Comparison of ENCODE assay signal across 14 cellular contexts in genomic region chr3:10169000-10169496, GRCh38. TPM values are rescaled to one million over a fixed set of nuclear protein-coding genes. Genes with fewer than 3 reads are reported as not detected.
A peak's percentile ranks its signal among the peaks of the same experiment; 100 is the strongest.
DNase-seq lines count a peak whose midpoint lies in the region; TF ChIP-seq lines count a peak whose summit lies in the region.
"Had no signal": no experiment of that assay in that cellular context is flagged by ENCODE, and none has a peak within 500 bp of the region (broad histone marks: within the 10 kb centered on the region; RNA-seq: fewer than 3 reads in every experiment).

No MANE protein-coding gene starts in this region.

- POLR2A ChIA-PET in PC-9 (lab: Charles Lee; ENCODE audit: unreplicated experiment) = no interaction called here

- peaks cover 14 to 21% of the 10 kb centered on the region in 2 experiments for H3K9me3 Mint-ChIP-seq in H9

- peaks cover 5% of the 10 kb centered on the region for H3K23me2 ChIP-seq in H9 (ENCODE audit: insufficient read length, low read depth, low read length, poor library complexity, severe bottlenecking)

- no peak overlapping the region for H4K5ac ChIP-seq in H9 (ENCODE audit: insufficient read length, low read depth, low read length)

- H3K9me2 ChIP-seq in PC-9 (ENCODE audit: insufficient read depth) = no peaks in the 10 kb centered on the region

- H2BK5ac ChIP-seq in H9 (ENCODE audit: insufficient read length, low read length) = no peak overlapping the region

- H4K20me1 ChIP-seq in H9 (ENCODE audit: control insufficient read depth, insufficient read depth, insufficient read length) (no peaks in the 10 kb centered on the region), PC-9 (ENCODE audit: insufficient read depth) (no peaks in the 10 kb centered on the region; the same call in 1 of the 2 replicates)

- H3K23ac ChIP-seq in H9 (ENCODE audit: insufficient read length, low read depth, low read length) = no peak overlapping the region

- H3K4ac ChIP-seq in H9 (ENCODE audit: low read depth, low read length) = no peak overlapping the region

- no peak overlapping the region for H3K27ac Mint-ChIP-seq in H9

- TF ChIP-seq POLR2A in erythroblast (IDR thresholded peaks at IDR 0.05; ENCODE audit: low read length) = no peak

- no peak overlapping the region for H2AK5ac ChIP-seq in H9 (ENCODE audit: insufficient read length, low read length)

- H3K4me3 Mint-ChIP-seq in H9 = no peak overlapping the region

- no peak overlapping the region for H3K27ac ChIP-seq in 22Rv1
- no peak overlapping the region for H3K27ac ChIP-seq in H9 (ENCODE audit: insufficient read length, low read depth, low read length)
- H3K27ac ChIP-seq in PC-9 = peak overlapping the region; percentile 37

- H3F3A ChIP-seq in PC-9 (ENCODE audit: insufficient read depth, low read depth) = peaks cover 45% of the 10 kb centered on the region

- H3K9ac ChIP-seq in H9 (ENCODE audit: extremely low read depth, insufficient read length, low read length) = no peak overlapping the region

- H2BK20ac ChIP-seq in H9 (ENCODE audit: low read depth, low read length, poor library complexity, severe bottlenecking) = no peak overlapping the region

- H3K4me3 ChIP-seq in PC-9 (0 out of 2 replicates have a peak overlapping the region, but pooled peaks have one; percentile 7), epithelial cell of proximal tubule (ENCODE audit: low read depth, low read length) (no peak overlapping the region)

- H3K4me2 ChIP-seq in H9 (ENCODE audit: insufficient read depth, insufficient read length, low read length) (no peak overlapping the region), PC-9 (0 out of 2 replicates have a peak overlapping the region, but pooled peaks have one; percentile 15)

- intact Hi-C loops in PC-9 (cut with micrococcal nuclease; ENCODE audit: unreplicated experiment) = no loop called here

- no peaks in the 10 kb centered on the region for H3K4me1 ChIP-seq in H9 (ENCODE audit: insufficient read depth, low read length)
- H3K4me1 ChIP-seq in PC-9 (replicated peaks; ENCODE audit: insufficient read depth) = peaks cover 25% of the 10 kb centered on the region

- H3K36me3 ChIP-seq in PC-9 (ENCODE audit: low read depth) = peaks cover 34% of the 10 kb centered on the region

- H2BK120ac ChIP-seq in H9 (ENCODE audit: low read depth, low read length, poor library complexity, severe bottlenecking) = no peak overlapping the region

- no TSS peak for BruUV-seq in PC-9 (replicated peaks; lab: Mats Ljungman, UMichigan)

- H3K79me2 ChIP-seq in H9 (ENCODE audit: insufficient read depth, low read length) (no peaks in the 10 kb centered on the region), PC-9 (ENCODE audit: low read depth) (peaks cover 74% of the 10 kb centered on the region)

- H2BK15ac ChIP-seq in H9 (ENCODE audit: low read depth, low read length) = no peak overlapping the region

- CTCF ChIA-PET in PC-9 (lab: Charles Lee) = no interaction called here

- H3K27me3 ChIP-seq in H9 (ENCODE audit: insufficient read depth, low read length) (no peaks in the 10 kb centered on the region), PC-9 (ENCODE audit: insufficient read depth, low read depth) (no peaks in the 10 kb centered on the region)

- no peak overlapping the region for H2BK12ac ChIP-seq in H9 (ENCODE audit: insufficient read length, low read depth, low read length)

- no peaks in the 10 kb centered on the region for H3K9me3 ChIP-seq in H9 (ENCODE audit: control insufficient read depth, low read depth, low read length)
- H3K9me3 ChIP-seq in PC-9 (ENCODE audit: insufficient read depth, low read depth) = peaks cover 25% of the 10 kb centered on the region

- TF ChIP-seq CTCF in 22Rv1 (IDR thresholded peaks at IDR 0.05) = 0 out of 2 replicates have a peak, but pooled peaks have one; percentile 17
- TF ChIP-seq CTCF in H9 (conservative IDR thresholded peaks at IDR 0.05) = peak; percentile 52; the same call in 2 of the 3 replicates
- peak; percentile 58 for TF ChIP-seq CTCF in PC-9 (conservative IDR thresholded peaks at IDR 0.05)
- peak; percentile 15 for TF ChIP-seq CTCF in epithelial cell of proximal tubule (conservative IDR thresholded peaks at IDR 0.05; ENCODE audit: low read depth, low read length)
- TF ChIP-seq CTCF in GM20000 (IDR thresholded peaks at IDR 0.05; ENCODE audit: extremely low read depth, missing control alignments) = no peak

- no peak overlapping the region for H3K18ac ChIP-seq in H9 (ENCODE audit: insufficient read length, low read depth, low read length)

- no peaks in the 10 kb centered on the region for H3K79me1 ChIP-seq in H9 (ENCODE audit: insufficient read depth, low read depth, low read length, poor library complexity, severe bottlenecking)

- peaks cover 7 to 18% (median 15%) of the 10 kb centered on the region in 3 experiments for H3K36me3 Mint-ChIP-seq in H9 (ENCODE audit: insufficient read depth in 1 of 3, low read depth in 3 of 3)

- no peak overlapping the region for H4K8ac ChIP-seq in H9 (replicated peaks; ENCODE audit: insufficient read length, low read depth, low read length)

- H3K27me3 Mint-ChIP-seq in H9 (ENCODE audit: low read depth) = peaks cover 9% of the 10 kb centered on the region

- H3K14ac ChIP-seq in H9 (ENCODE audit: insufficient read depth, low read length) = no peak overlapping the region

- H3K56ac ChIP-seq in H9 (ENCODE audit: insufficient read length, low read depth, low read length) = no peak overlapping the region

- no peak overlapping the region for H3T11ph ChIP-seq in H9 (ENCODE audit: low read length)

- no peak overlapping the region for H4K91ac ChIP-seq in H9 (ENCODE audit: insufficient read length, low read depth, low read length)

- DNase-seq in H9 = no peak
- DNase-seq in PC-9 = peak; percentile 21 to 72
- no peak for DNase-seq in epithelial cell of proximal tubule (ENCODE audit: low read depth)
- no peak for DNase-seq in erythroblast (lab: John Stamatoyannopoulos, UW)
- DNase-seq in D341Med (ENCODE audit: low spot score) = no peak
- no peak for DNase-seq in HPDE6-E6E7 (ENCODE audit: extremely low spot score)
- DNase-seq in GM20000 (ENCODE audit: low spot score) = no peak
- DNase-seq: activated effector memory CD4-positive, alpha-beta T cell treated with anti-CD3 and anti-CD28 coated beads, Interleukin-2, amount 50 U/mL, for 16 hours; COR-L47; hippocampal formation; left colon; NCI-H2171 treated with DMSO at 0.1 percent for 48 hours; NK-92 treated with Interleukin-12 subunit alpha and Interleukin-12 subunit beta, amount 100 ng/mL, for 24 hours had no signal

- no CpG with 5 or more reads among the region's 8 CpGs for WGBS in H9 (ENCODE audit: extremely low coverage, insufficient read length, low lambda C conversion rate)

- H2AFZ ChIP-seq in H9 (ENCODE audit: low read length) (no peak overlapping the region), PC-9 (no peak overlapping the region)

- H3K4me1 Mint-ChIP-seq in H9 = peaks cover 6 to 10% of the 10 kb centered on the region in 2 experiments; a peak in 3 of 4 replicates

RNA-seq across cellular contexts. Expression of gene IRAK2, which starts 4.3 kb away (rescaled TPM):
- 0.37 and 0.61 TPM in 2 replicates for total RNA-seq in H9 (2021)
- total RNA-seq in PC-9 (2021) = 2.6 and 2.7 TPM in 2 replicates
- total RNA-seq in epithelial cell of proximal tubule = 15.3 and 22.0 TPM in 2 replicates

RNA-seq across cellular contexts. Expression of gene VHL, which starts 27.5 kb away (rescaled TPM):
- total RNA-seq in H9 (2021) = 62.2 and 64.4 TPM in 2 replicates
- 50.2 and 52.4 TPM in 2 replicates for total RNA-seq in PC-9 (2021)
- total RNA-seq in epithelial cell of proximal tubule = 33.5 and 34.9 TPM in 2 replicates

RNA-seq across cellular contexts. Expression of gene BRK1, which starts 53.6 kb away (rescaled TPM):
- total RNA-seq in H9 (2021) (119 and 121 TPM in 2 replicates), PC-9 (2021) (73.8 and 109 TPM in 2 replicates), epithelial cell of proximal tubule (97.2 and 176 TPM in 2 replicates)

Comparison
In these comparisons a context has a peak if more than half of its experiments do, and no peak if none do; other contexts are left out.
1. DNase-seq: peak in PC-9 (2 of 2); none in H9 (single experiment), epithelial cell of proximal tubule (single experiment), erythroblast (0 of 2), D341Med (single experiment), HPDE6-E6E7 (single experiment) and GM20000 (single experiment).